Comparison of ENCODE assay signal across 14 cellular contexts in genomic region chr2:221124542-221125235, GRCh38.
DNase-seq lines count a peak whose midpoint lies in the region; ATAC-seq, FAIRE-seq and TF ChIP-seq lines count a peak whose summit lies in the region.
"Had no signal": no experiment of that assay in that cellular context is flagged by ENCODE, and none has a peak within 500 bp of the region (broad histone marks: within the 10 kb centered on the region; RNA-seq: fewer than 3 reads in every experiment).

No MANE protein-coding gene starts in this region.

- H3K9me3 ChIP-seq in SK-N-MC (ENCODE audit: low read depth, low read length) = no peaks in the 10 kb centered on the region
- peaks cover 2% of the 10 kb centered on the region for H3K9me3 ChIP-seq in keratinocyte (ENCODE audit: control insufficient read depth, low read depth, low read length)
- H3K9me3 ChIP-seq in naive thymus-derived CD4-positive, alpha-beta T cell (ENCODE audit: control insufficient read depth in 2 of 3, low read length in 3 of 3) = peaks cover 0 to 7% (median 0%) of the 10 kb centered on the region in 3 experiments

- peaks cover 0 to 6% (median 4%) of the 10 kb centered on the region in 5 donors for H3K36me3 Mint-ChIP-seq in naive thymus-derived CD4-positive, alpha-beta T cell
- H3K36me3 Mint-ChIP-seq: activated naive CD4-positive, alpha-beta T cell treated with anti-CD3 and anti-CD28 coated beads, Interleukin-2, amount 50 U/mL, for 24 hours; CD4-positive, CD25-positive, alpha-beta regulatory T cell had no signal

- CTCF ChIA-PET in naive thymus-derived CD4-positive, alpha-beta T cell (lab: Charles Lee) = no interaction called here

- peak; percentile 63 for DNase-seq in DMS153 treated with DMSO at 0.1 percent for 48 hours (lab: John Stamatoyannopoulos, UW; ENCODE audit: unreplicated experiment)
- DNase-seq in NCI-H1436 (lab: John Stamatoyannopoulos, UW) = peak; percentile 83
- peak; percentile 82 for DNase-seq in SK-N-MC (ENCODE audit: low read depth, low spot score)
- DNase-seq in keratinocyte (ENCODE audit: low read depth, low spot score) = no peak
- DNase-seq in naive thymus-derived CD4-positive, alpha-beta T cell = no peak
- DNase-seq in cerebellar cortex (ENCODE audit: low spot score) = no peak
- DNase-seq in NCI-H1048 (lab: John Stamatoyannopoulos, UW) = no peak
- DNase-seq: activated CD4-positive, alpha-beta T cell treated with anti-CD3 and anti-CD28 coated beads, Interleukin-2, amount 10 ng/mL, durations not matched to agents 7 days and 5 days; CD4-positive, CD25-positive, alpha-beta regulatory T cell; SHP77 treated with DMSO at 0.1 percent for 48 hours; stimulated activated CD4-positive, alpha-beta T cell treated with anti-CD3 and anti-CD28 coated beads, Interleukin-4, amount 100 ng/mL, for 4 hours had no signal

- H3K9me1 ChIP-seq in keratinocyte (ENCODE audit: control insufficient read depth, extremely low read depth, insufficient read depth, low read length) = no peaks in the 10 kb centered on the region

- H3K36me3 ChIP-seq in SK-N-MC (ENCODE audit: insufficient read depth, low read length) (no peaks in the 10 kb centered on the region), keratinocyte (ENCODE audit: control insufficient read depth in 2 of 2, extremely low read depth in 1 of 2, insufficient read depth in 2 of 2, low read length in 2 of 2) (no peaks in the 10 kb centered on the region)
- H3K36me3 ChIP-seq in naive thymus-derived CD4-positive, alpha-beta T cell (ENCODE audit: control insufficient read depth in 2 of 3, insufficient read depth in 3 of 3, low read length in 3 of 3) = no peaks in the 10 kb centered on the region

- H3K9me3 Mint-ChIP-seq in naive thymus-derived CD4-positive, alpha-beta T cell = peaks cover 0 to 10% (median 6%) of the 10 kb centered on the region in 11 donors

- no peak overlapping the region for H3K9ac ChIP-seq in SK-N-MC (ENCODE audit: insufficient read length)
- H3K9ac ChIP-seq in keratinocyte (ENCODE audit: control insufficient read depth, extremely low read depth, insufficient read depth, low read length) = peak overlapping the region; percentile 64

- dilution Hi-C loops in keratinocyte (cut with MboI; ENCODE audit: extremely low pct_ligation_motif_present, low sequenced_read_pairs) = no loop called here

- TF ChIP-seq CTCF in keratinocyte (optimal IDR thresholded peaks at IDR 0.05 in 1 of 3, IDR thresholded peaks at IDR 0.05 in 1 of 3, conservative IDR thresholded peaks at IDR 0.05 in 1 of 3; ENCODE audit: extremely low read depth in 1 of 3, insufficient read depth in 2 of 3, low read length in 3 of 3) = no peak

- H3K4me2 ChIP-seq in keratinocyte (ENCODE audit: control insufficient read depth, extremely low read depth, insufficient read depth, low read depth, low read length) = peak overlapping the region; percentile 70

- H3K27me3 Mint-ChIP-seq in naive thymus-derived CD4-positive, alpha-beta T cell = peaks cover 0 to 21% (median 13%) of the 10 kb centered on the region in 5 donors
- H3K27me3 Mint-ChIP-seq: activated CD4-positive, alpha-beta T cell treated with anti-CD3 and anti-CD28 coated beads, Interleukin-2, amount 10 ng/mL, durations not matched to agents 7 days and 5 days; CD4-positive, CD25-positive, alpha-beta regulatory T cell had no signal

- POLR2A ChIA-PET in naive thymus-derived CD4-positive, alpha-beta T cell (lab: Charles Lee) = no interaction called here

- peak overlapping the region; percentile 62 for H2AFZ ChIP-seq in keratinocyte (ENCODE audit: control insufficient read depth, low read length)

- H3K4me1 ChIP-seq in keratinocyte (ENCODE audit: control insufficient read depth, extremely low read depth, insufficient read depth, low read length) = peaks cover 21% of the 10 kb centered on the region
- H3K4me1 ChIP-seq in naive thymus-derived CD4-positive, alpha-beta T cell (ENCODE audit: control insufficient read depth in 2 of 2, insufficient read depth in 2 of 2, low read length in 2 of 2) = no peaks in the 10 kb centered on the region

- H3K4me3 ChIP-seq in SK-N-MC (peak overlapping the region; percentile 69), keratinocyte (ENCODE audit: control insufficient read depth in 2 of 3, extremely low read depth in 1 of 3, insufficient read depth in 2 of 3, low read depth in 1 of 3, low read length in 3 of 3) (peak overlapping the region in 2 of 3 experiments; percentile 47 to 60)
- no peak overlapping the region for H3K4me3 ChIP-seq in naive thymus-derived CD4-positive, alpha-beta T cell (ENCODE audit: low read length)

- no peaks in the 10 kb centered on the region for H4K20me1 ChIP-seq in keratinocyte (ENCODE audit: control insufficient read depth, extremely low read depth, insufficient read depth, low read length)

- no peak for ATAC-seq in naive thymus-derived CD4-positive, alpha-beta T cell
- no peak for ATAC-seq in HG03175 (IDR thresholded peaks at IDR 0.05; ENCODE audit: unreplicated experiment)

- no peaks in the 10 kb centered on the region for H3K79me2 ChIP-seq in keratinocyte (ENCODE audit: control insufficient read depth, insufficient read depth, low read length)

- H3K27ac ChIP-seq in SK-N-MC (no peak overlapping the region), keratinocyte (ENCODE audit: control insufficient read depth, insufficient read depth, low read length) (peak overlapping the region; percentile 33)
- no peak overlapping the region for H3K27ac ChIP-seq in naive thymus-derived CD4-positive, alpha-beta T cell (ENCODE audit: low read depth, low read length)

- intact Hi-C loops in naive thymus-derived CD4-positive, alpha-beta T cell (cut with micrococcal nuclease) = no loop called here

- no peaks in the 10 kb centered on the region for H3K4me1 Mint-ChIP-seq in naive thymus-derived CD4-positive, alpha-beta T cell
- H3K4me1 Mint-ChIP-seq: activated CD4-positive, alpha-beta T cell treated with anti-CD3 and anti-CD28 coated beads, Interleukin-2, amount 10 ng/mL, durations not matched to agents 7 days and 5 days; activated naive CD4-positive, alpha-beta T cell treated with anti-CD3 and anti-CD28 coated beads, Interleukin-2, amount 50 U/mL, for 24 hours; CD4-positive, CD25-positive, alpha-beta regulatory T cell had no signal

- peak; percentile 92 for FAIRE-seq in keratinocyte (lab: Jason Lieb, UNC)

- H3K4me3 Mint-ChIP-seq in naive thymus-derived CD4-positive, alpha-beta T cell = no peak overlapping the region
- H3K4me3 Mint-ChIP-seq: activated CD4-positive, alpha-beta T cell treated with anti-CD3 and anti-CD28 coated beads, Interleukin-2, amount 10 ng/mL, durations not matched to agents 7 days and 5 days; activated naive CD4-positive, alpha-beta T cell treated with anti-CD3 and anti-CD28 coated beads, Interleukin-2, amount 50 U/mL, for 24 hours; natural killer cell treated with Interleukin-12 subunit alpha and Interleukin-12 subunit beta and Interleukin-15 and Interleukin-18, amount 100 ng/mL, for 72 hours had no signal

- H3K27me3 ChIP-seq in keratinocyte (ENCODE audit: control insufficient read depth, extremely low read depth, insufficient read depth, low read length) = no peaks in the 10 kb centered on the region
- no peaks in the 10 kb centered on the region for H3K27me3 ChIP-seq in naive thymus-derived CD4-positive, alpha-beta T cell (ENCODE audit: control insufficient read depth in 2 of 2, insufficient read depth in 2 of 2, low read length in 2 of 2)

- no peak overlapping the region for H3K27ac Mint-ChIP-seq in naive thymus-derived CD4-positive, alpha-beta T cell
- H3K27ac Mint-ChIP-seq: activated CD4-positive, alpha-beta T cell treated with anti-CD3 and anti-CD28 coated beads, Interleukin-2, amount 10 ng/mL, durations not matched to agents 7 days and 5 days; activated naive CD4-positive, alpha-beta T cell treated with anti-CD3 and anti-CD28 coated beads, Interleukin-2, amount 50 U/mL, for 24 hours; CD4-positive, CD25-positive, alpha-beta regulatory T cell; natural killer cell treated with Interleukin-12 subunit alpha and Interleukin-12 subunit beta and Interleukin-15 and Interleukin-18, amount 100 ng/mL, for 72 hours had no signal

Comparison
In these comparisons a context has a peak if more than half of its experiments do, and no peak if none do; other contexts are left out.
1. DNase-seq: peak in DMS153 treated with DMSO at 0.1 percent for 48 hours (single experiment), NCI-H1436 (single experiment) and SK-N-MC (single experiment); none in keratinocyte (single experiment), naive thymus-derived CD4-positive, alpha-beta T cell (0 of 9), cerebellar cortex (single experiment) and NCI-H1048 (single experiment).